12 cellular contexts compared by ENCODE assay signal in the genomic region with DNA sequence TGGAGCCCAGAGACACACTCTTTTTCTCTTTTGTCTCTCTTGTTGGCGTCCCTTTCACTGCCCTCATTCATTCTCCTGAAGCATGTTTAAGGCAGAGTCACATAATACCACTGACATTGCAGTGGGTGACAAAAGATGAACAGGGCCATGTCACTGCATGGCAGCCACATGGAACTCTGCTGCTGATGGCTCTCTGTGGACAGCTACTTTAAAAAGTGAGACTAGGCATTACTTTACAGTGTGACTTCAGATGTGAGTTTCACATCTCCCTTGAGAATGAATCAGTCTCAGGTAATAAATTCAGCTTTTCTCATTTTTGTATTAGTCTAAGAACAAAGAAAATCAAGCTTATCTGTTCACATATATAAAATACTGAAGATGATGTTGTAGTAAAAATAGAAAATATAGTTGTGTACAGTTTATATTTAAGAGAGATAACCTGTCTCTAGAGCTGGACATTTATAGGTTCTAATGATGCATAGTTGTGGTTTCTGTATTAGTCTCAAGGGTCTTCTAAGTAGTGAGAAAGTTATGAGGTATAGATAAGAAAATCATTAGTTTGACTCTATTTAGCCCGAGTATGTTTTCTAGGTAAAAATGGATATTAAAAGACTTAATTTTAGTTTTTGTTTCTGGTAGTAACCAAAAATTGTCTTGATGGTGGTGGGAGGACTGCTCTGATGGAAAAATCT. TPM values are rescaled to one million over a fixed set of nuclear protein-coding genes. Genes with fewer than 3 reads are reported as not detected.
DNase-seq lines count a peak whose midpoint lies in the region; ATAC-seq and TF ChIP-seq lines count a peak whose summit lies in the region.
"Had no signal": no experiment of that assay in that cellular context is flagged by ENCODE, and none has a peak within 500 bp of the region (broad histone marks: within the 10 kb centered on the region; RNA-seq: fewer than 3 reads in every experiment).

No MANE protein-coding gene starts in this region.

- H3K79me2 ChIP-seq in osteoblast (ENCODE audit: insufficient read depth, low read length) = peaks cover 28% of the 10 kb centered on the region

- no peak overlapping the region for H3K27ac ChIP-seq in osteoblast (ENCODE audit: low read depth, low read length)
- H3K27ac ChIP-seq: KMS-11 had no signal

- peaks cover 6% of the 10 kb centered on the region for H4K20me1 ChIP-seq in osteoblast (ENCODE audit: insufficient read depth, low read length)

- no peak overlapping the region for H3K4me2 ChIP-seq in osteoblast (ENCODE audit: insufficient read depth, low read length)
- H3K4me2 ChIP-seq: KMS-11 had no signal

- peak; percentile 86 for ATAC-seq in GM19025 (IDR thresholded peaks at IDR 0.05; ENCODE audit: low read depth, unreplicated experiment)
- ATAC-seq in GM21576 (IDR thresholded peaks at IDR 0.05; ENCODE audit: unreplicated experiment) = peak; percentile 95
- peak; percentile 86 for ATAC-seq in HG03103 (IDR thresholded peaks at IDR 0.05; ENCODE audit: low read depth, unreplicated experiment)
- no peak for ATAC-seq in mucosa of descending colon
- ATAC-seq: stimulated activated naive CD8-positive, alpha-beta T cell treated with anti-CD3 and anti-CD28 coated beads, Interleukin-15, Interleukin-2, amounts not matched to agents 100 U/mL and 50 U/mL, for 24 hours had no signal

- intact Hi-C loops in mucosa of descending colon (cut with DNase I, micrococcal nuclease) = no loop called here

- no peaks in the 10 kb centered on the region for H3K9me3 ChIP-seq in osteoblast (ENCODE audit: low read depth, low read length)
- no peaks in the 10 kb centered on the region for H3K9me3 ChIP-seq in mucosa of descending colon

- DNase-seq in osteoblast (ENCODE audit: insufficient read length, low spot score, missing footprints) (peak; percentile 19), mucosa of descending colon (no peak)
- DNase-seq in activated effector memory CD4-positive, alpha-beta T cell treated with Interleukin-2 at 50 U/mL for 16 hours = no peak
- DNase-seq in NK-92 treated with Interleukin-12 subunit alpha and Interleukin-12 subunit beta, amount 100 ng/mL, for 24 hours (lab: John Stamatoyannopoulos, UW) = no peak
- DNase-seq: activated gamma-delta T cell; NCI-H446 treated with DMSO at 0.1 percent for 48 hours; stimulated activated CD4-positive, alpha-beta T cell treated with anti-CD3 and anti-CD28 coated beads, Interleukin-12 subunit alpha, Interleukin-12 subunit beta, amount 100 ng/mL, for 4 hours; stimulated activated naive CD8-positive, alpha-beta T cell treated with anti-CD3 and anti-CD28 coated beads, Interleukin-15, Interleukin-2, amounts not matched to agents 100 U/mL and 50 U/mL, for 24 hours had no signal

- H3K4me3 ChIP-seq in osteoblast (ENCODE audit: insufficient read depth, low read length) (no peak overlapping the region), mucosa of descending colon (no peak overlapping the region)

- H3K36me3 ChIP-seq in osteoblast (ENCODE audit: insufficient read depth, low read length) = peaks cover 36% of the 10 kb centered on the region
- no peaks in the 10 kb centered on the region for H3K36me3 ChIP-seq in mucosa of descending colon (ENCODE audit: low read depth)

- H3K27me3 ChIP-seq in osteoblast (ENCODE audit: insufficient read depth, low read length) = no peaks in the 10 kb centered on the region

- H2AFZ ChIP-seq in osteoblast (ENCODE audit: low read length) = no peak overlapping the region

- H3K4me1 ChIP-seq in osteoblast (ENCODE audit: insufficient read depth, low read length) (peaks cover 5% of the 10 kb centered on the region), mucosa of descending colon (ENCODE audit: low read depth) (peaks cover 11% of the 10 kb centered on the region)

- no peak for TF ChIP-seq CTCF in osteoblast (IDR thresholded peaks at IDR 0.05; ENCODE audit: extremely low read depth, low read depth, low read length)
- no peak for TF ChIP-seq CTCF in mucosa of descending colon (IDR thresholded peaks at IDR 0.05)

RNA-seq across cellular contexts. Expression of a gene that starts 6.1 kb away (rescaled TPM):
- total RNA-seq in osteoblast (22.7 and 23.5 TPM in 2 replicates), mucosa of descending colon (10 to 100 TPM; 25.4 to 32.1 (median 28.9) TPM)

RNA-seq across cellular contexts. Expression of a gene that starts 51.0 kb away (rescaled TPM):
- total RNA-seq in osteoblast (under 0.01 TPM in 2 replicates), mucosa of descending colon (1 to 10 TPM in 2 of 3 donors, under 1 TPM in 1; 0.44 to 3.2 (median 2.6) TPM)
